Comparison of ENCODE assay signal across 8 cellular contexts in the genomic region with DNA sequence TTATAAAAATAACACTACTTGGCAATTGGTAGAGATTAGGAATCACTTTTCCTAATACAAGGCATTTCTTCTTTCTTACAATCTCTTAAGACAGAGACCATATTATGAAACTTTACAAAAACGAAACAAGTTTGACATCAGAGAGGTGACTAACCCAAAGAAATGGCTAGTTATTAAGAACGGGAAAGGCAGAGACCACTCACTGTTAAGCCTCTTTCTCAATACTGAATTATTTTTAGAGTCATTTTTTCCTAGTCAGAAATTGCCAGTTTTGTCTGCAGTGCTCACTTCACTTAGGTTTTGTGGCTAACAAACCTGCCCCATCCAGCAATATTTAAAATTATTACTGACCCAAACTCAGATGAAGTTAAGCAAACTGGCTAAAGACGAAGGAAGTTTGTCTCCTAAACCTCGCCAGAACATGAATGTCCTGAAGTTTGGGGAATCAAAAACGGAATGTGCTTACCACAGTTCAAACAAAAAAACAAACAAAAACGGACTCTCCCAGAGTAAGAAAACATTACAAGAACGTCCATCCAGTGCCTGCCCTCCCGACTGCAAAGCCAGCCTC. TPM values are rescaled to one million over a fixed set of nuclear protein-coding genes. Genes with fewer than 3 reads are reported as not detected.
DNase-seq lines count a peak whose midpoint lies in the region; ATAC-seq, FAIRE-seq and TF ChIP-seq lines count a peak whose summit lies in the region.

No MANE protein-coding gene starts in this region.

- peak; percentile 82 for FAIRE-seq in RCC 7860 (lab: Jason Lieb, UNC)

- peak overlapping the region; percentile 97 for H3K27ac ChIP-seq in 22Rv1
- peak overlapping the region; percentile 95 to 100 (median 100) for H3K27ac ChIP-seq in dorsolateral prefrontal cortex
- peak overlapping the region; percentile 100 for H3K27ac ChIP-seq in muscle layer of duodenum (ENCODE audit: low read length)

- H3K4me3 ChIP-seq in dorsolateral prefrontal cortex: peak overlapping the region; percentile 64 to 95 (median 85)
- H3K4me3 ChIP-seq in muscle layer of duodenum (ENCODE audit: low read depth in 1 of 2, low read length in 2 of 2): peak overlapping the region; percentile 70 to 86

- H3K27me3 ChIP-seq in dorsolateral prefrontal cortex (no peaks in the 10 kb centered on the region), muscle layer of duodenum (ENCODE audit: low read depth, low read length) (no peaks in the 10 kb centered on the region)

- peaks cover 0 to 5% of the 10 kb centered on the region in 2 donors for H3K36me3 ChIP-seq in muscle layer of duodenum (ENCODE audit: control insufficient read depth in 1 of 2, insufficient read depth in 2 of 2, low read length in 2 of 2)

- DNase-seq in RCC 7860 (ENCODE audit: low spot score) (peak; percentile 47), dorsolateral prefrontal cortex (no peak)

- intact Hi-C loops in dorsolateral prefrontal cortex (cut with DNase I): loop anchor here (2.0 to 10.0 kb wide), 3 partner anchors 95 to 167 kb away; a partner anchor contains a TSS

- H3K4me1 ChIP-seq in muscle layer of duodenum (ENCODE audit: control insufficient read depth in 1 of 2, insufficient read depth in 2 of 2, low read length in 2 of 2): peaks cover 15 to 38% of the 10 kb centered on the region in 2 donors

- TF ChIP-seq CTCF in 22Rv1 (IDR thresholded peaks at IDR 0.05) (no peak), dorsolateral prefrontal cortex (IDR thresholded peaks at IDR 0.05 in 54 of 56, conservative IDR thresholded peaks at IDR 0.05 in 2 of 56; ENCODE audit: low read depth in 1 of 56, partially characterized antibody in 56 of 56) (no peak)

- no peaks in the 10 kb centered on the region for H3K9me3 ChIP-seq in muscle layer of duodenum (ENCODE audit: control insufficient read depth in 1 of 2, low read length in 2 of 2)

- ATAC-seq in GM18498 (IDR thresholded peaks at IDR 0.05; ENCODE audit: unreplicated experiment) (peak; percentile 12), HG03097 (IDR thresholded peaks at IDR 0.05; ENCODE audit: low FRiP score, unreplicated experiment) (peak; percentile 30), GM19328 (IDR thresholded peaks at IDR 0.05; ENCODE audit: unreplicated experiment) (no peak), GM19324 (IDR thresholded peaks at IDR 0.05; ENCODE audit: low FRiP score, unreplicated experiment) (no peak)

RNA-seq across cellular contexts. Expression of a gene that starts 1.3 kb away (rescaled TPM):
- 10 to 100 TPM; 23.3 to 64.1 (median 36.9) TPM for total RNA-seq in dorsolateral prefrontal cortex

RNA-seq across cellular contexts. Expression of a gene that starts 55.3 kb away (rescaled TPM):
- total RNA-seq in dorsolateral prefrontal cortex: 10 to 100 TPM in 2 of 120 experiments, 1 to 10 TPM in 118; 1.5 to 17.3 (median 4.4) TPM

Comparison
In these comparisons a context has a peak if more than half of its experiments do, and no peak if none do; other contexts are left out.
1. ATAC-seq: peak in GM18498 (single experiment) and HG03097 (single experiment); none in GM19328 (single experiment) and GM19324 (single experiment).
2. Peak in every context shown above with its lines, with median percentiles within 50 percentile points of each other: H3K27ac ChIP-seq.